8 cellular contexts compared by ENCODE assay signal in the genomic region with DNA sequence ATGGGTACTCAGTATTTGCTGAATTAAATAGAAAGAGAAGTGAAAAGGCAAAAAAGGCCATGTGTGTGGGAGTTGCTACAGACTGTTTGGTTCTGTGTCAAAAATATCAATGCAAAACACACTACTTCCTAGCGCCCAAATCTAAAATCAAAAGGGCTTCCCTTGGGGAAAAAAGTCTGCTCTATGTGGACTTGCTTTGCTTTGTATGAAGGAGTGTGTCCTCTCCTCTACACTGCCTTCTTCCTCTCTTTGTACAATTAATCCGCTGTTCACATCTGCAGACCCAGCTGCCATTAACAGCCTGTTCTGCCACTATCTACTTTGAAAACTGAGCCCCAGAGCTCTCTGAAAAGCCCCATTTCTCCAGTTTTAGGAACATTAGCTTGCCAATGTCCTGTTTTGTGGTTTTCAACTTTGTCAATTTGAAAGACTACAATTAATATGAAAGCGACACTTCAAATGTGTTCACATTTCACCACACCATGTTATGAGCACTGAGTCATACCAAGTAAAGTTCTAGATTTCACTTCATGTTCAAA.
A peak's percentile ranks its signal among the peaks of the same experiment; 100 is the strongest.
DNase-seq lines count a peak whose midpoint lies in the region; ATAC-seq and TF ChIP-seq lines count a peak whose summit lies in the region.

No MANE protein-coding gene starts in this region.

- no peak overlapping the region for H3K27ac ChIP-seq in vagina

- H3K36me3 Mint-ChIP-seq in dendritic cell treated with granulocyte-macrophage colony-stimulating factor and Interleukin-4, amounts not matched to agents 40 ng/mL and 50 ng/mL, for 4 days (ENCODE audit: low read depth), result no peaks in the 10 kb centered on the region

- ATAC-seq in GM21390 (IDR thresholded peaks at IDR 0.05; ENCODE audit: unreplicated experiment), result peak; percentile 85
- peak; percentile 86 for ATAC-seq in HG03521 (IDR thresholded peaks at IDR 0.05; ENCODE audit: unreplicated experiment)

- no peaks in the 10 kb centered on the region for H3K27me3 Mint-ChIP-seq in dendritic cell treated with granulocyte-macrophage colony-stimulating factor and Interleukin-4, amounts not matched to agents 40 ng/mL and 50 ng/mL, for 4 days

- H3K4me3 Mint-ChIP-seq in dendritic cell treated with granulocyte-macrophage colony-stimulating factor and Interleukin-4, amounts not matched to agents 40 ng/mL and 50 ng/mL, for 4 days, result peak overlapping the region; percentile 61

- peak; percentile 71 for DNase-seq in GM12865 (ENCODE audit: low read depth)
- no peak for DNase-seq in SHP77 (lab: John Stamatoyannopoulos, UW)
- no peak for DNase-seq in stimulated activated CD4-positive, alpha-beta T cell treated with anti-CD3 and anti-CD28 coated beads, Interleukin-4, amount 100 ng/mL, for 4 hours
- no peak for DNase-seq in kidney tubule cell (ENCODE audit: low spot score)
- DNase-seq in vagina (ENCODE audit: extremely low spot score in 2 of 2), result no peak

- H3K9me3 ChIP-seq in vagina, result no peaks in the 10 kb centered on the region

- no peaks in the 10 kb centered on the region for H3K36me3 ChIP-seq in vagina

- TF ChIP-seq POLR2A in vagina (IDR thresholded peaks at IDR 0.05), result no peak

- H3K4me1 Mint-ChIP-seq in dendritic cell treated with granulocyte-macrophage colony-stimulating factor and Interleukin-4, amounts not matched to agents 40 ng/mL and 50 ng/mL, for 4 days (ENCODE audit: low read depth), result peaks cover 65% of the 10 kb centered on the region

- H3K4me3 ChIP-seq in GM12865 (ENCODE audit: low read depth, low read length) (no peak overlapping the region), vagina (no peak overlapping the region)

- no peaks in the 10 kb centered on the region for H3K27me3 ChIP-seq in vagina

- H3K9me3 Mint-ChIP-seq in dendritic cell treated with granulocyte-macrophage colony-stimulating factor and Interleukin-4, amounts not matched to agents 40 ng/mL and 50 ng/mL, for 4 days, result no peaks in the 10 kb centered on the region

- peaks cover 30% of the 10 kb centered on the region for H3K4me1 ChIP-seq in vagina

- intact Hi-C loops in dendritic cell treated with granulocyte-macrophage colony-stimulating factor and Interleukin-4, amounts not matched to agents 40 ng/mL and 50 ng/mL, for 4 days (cut with micrococcal nuclease), result loop anchor here (2.0 to 10.0 kb wide), 3 partner anchors 22 to 103 kb away; partner anchors contain the start of gene KIF13A
- intact Hi-C loops in vagina (cut with DNase I), result no loop called here

- peak overlapping the region; percentile 88 for H3K27ac Mint-ChIP-seq in dendritic cell treated with granulocyte-macrophage colony-stimulating factor and Interleukin-4, amounts not matched to agents 40 ng/mL and 50 ng/mL, for 4 days

- TF ChIP-seq CTCF in GM12865 (IDR thresholded peaks at IDR 0.05; ENCODE audit: insufficient read depth, low read depth, low read length, missing control alignments) (no peak), vagina (IDR thresholded peaks at IDR 0.05) (no peak)
